ENCODE assay signal across 9 cellular contexts in genomic region chr2:9757430-9758287, GRCh38.
A peak's percentile ranks its signal among the peaks of the same experiment; 100 is the strongest.
DNase-seq lines count a peak whose midpoint lies in the region; ATAC-seq and TF ChIP-seq lines count a peak whose summit lies in the region.
"Had no signal": no experiment of that assay in that cellular context is flagged by ENCODE, and none has a peak within 500 bp of the region (broad histone marks: within the 10 kb centered on the region; RNA-seq: fewer than 3 reads in every experiment).

No MANE protein-coding gene starts in this region.

- H3K9ac ChIP-seq in mucosa of rectum (ENCODE audit: low read depth in 1 of 2, low read length in 2 of 2): peak overlapping the region in 1 of 2 donors; percentile 8

- TF ChIP-seq POLR2A in esophagus squamous epithelium (IDR thresholded peaks at IDR 0.05): no peak
- TF ChIP-seq POLR2A in lower leg skin (IDR thresholded peaks at IDR 0.05): no peak

- H3K9me3 ChIP-seq in esophagus squamous epithelium (no peaks in the 10 kb centered on the region), mucosa of rectum (ENCODE audit: control insufficient read depth in 2 of 2, low read length in 2 of 2) (no peaks in the 10 kb centered on the region), aorta (ENCODE audit: control insufficient read depth, low read length) (no peaks in the 10 kb centered on the region)

- H3K4me3 Mint-ChIP-seq in activated naive CD8-positive, alpha-beta T cell: peak overlapping the region; percentile 20
- H3K4me3 Mint-ChIP-seq in activated naive CD8-positive, alpha-beta T cell treated with anti-CD3 and anti-CD28 coated beads, Interleukin-2, amount 50 U/mL, for 24 hours: no peak overlapping the region
- H3K4me3 Mint-ChIP-seq in activated CD4-positive, alpha-beta T cell treated with anti-CD3 and anti-CD28 coated beads, Interleukin-2, amount 10 ng/mL, durations not matched to agents 7 days and 5 days: no peak overlapping the region
- H3K4me3 Mint-ChIP-seq: activated naive CD8-positive, alpha-beta T cell treated with anti-CD3 and anti-CD28 coated beads, Interleukin-2, amount 10 ng/mL, durations not matched to agents 7 days and 5 days had no signal

- H3K36me3 Mint-ChIP-seq in activated naive CD8-positive, alpha-beta T cell: peaks cover 2% of the 10 kb centered on the region
- H3K36me3 Mint-ChIP-seq in activated naive CD8-positive, alpha-beta T cell treated with anti-CD3 and anti-CD28 coated beads, Interleukin-2, amount 50 U/mL, for 24 hours (ENCODE audit: low read depth): no peaks in the 10 kb centered on the region
- no peaks in the 10 kb centered on the region for H3K36me3 Mint-ChIP-seq in activated CD4-positive, alpha-beta T cell treated with anti-CD3 and anti-CD28 coated beads, Interleukin-2, amount 10 ng/mL, durations not matched to agents 7 days and 5 days (ENCODE audit: low read depth)
- H3K36me3 Mint-ChIP-seq: activated naive CD8-positive, alpha-beta T cell treated with anti-CD3 and anti-CD28 coated beads, Interleukin-2, amount 10 ng/mL, durations not matched to agents 7 days and 5 days had no signal

- intact Hi-C loops in esophagus squamous epithelium (cut with DNase I) (no loop called here), aorta (cut with DNase I) (loop anchor here in 1 of 2 donors (5.0 kb wide), 1 partner anchor 125 kb away; the partner anchor contains the start of gene YWHAQ), lower leg skin (cut with DNase I; ENCODE audit: low total_unique reads) (loop anchor here (10.0 kb wide), 1 partner anchor 203 kb away; the partner anchor contains the start of gene ADAM17)

- peaks cover 39 to 75% (median 53%) of the 10 kb centered on the region in 3 donors for H3K4me1 ChIP-seq in esophagus squamous epithelium
- H3K4me1 ChIP-seq in mucosa of rectum (ENCODE audit: control insufficient read depth in 2 of 2, insufficient read depth in 2 of 2, low read length in 2 of 2): peaks cover 16 to 18% of the 10 kb centered on the region in 2 donors
- H3K4me1 ChIP-seq in aorta (ENCODE audit: control insufficient read depth in 1 of 2, insufficient read depth in 2 of 2, low read length in 2 of 2): no peaks in the 10 kb centered on the region

- no peak for DNase-seq in activated naive CD8-positive, alpha-beta T cell treated with anti-CD3 and anti-CD28 coated beads, Interleukin-2, amount 50 U/mL, for 24 hours
- DNase-seq in esophagus squamous epithelium (lab: John Stamatoyannopoulos, UW) (no peak), aorta (peak in 1 of 2 donors; percentile 46), pons (ENCODE audit: low spot score) (no peak), lower leg skin (ENCODE audit: low spot score in 2 of 2) (no peak)
- DNase-seq in activated CD4-positive, alpha-beta T cell treated with anti-CD3 and anti-CD28 coated beads, Interleukin-2, amount 10 ng/mL, durations not matched to agents 7 days and 5 days: no peak
- DNase-seq: activated naive CD8-positive, alpha-beta T cell treated with anti-CD3 and anti-CD28 coated beads, Interleukin-2, amount 10 ng/mL, durations not matched to agents 7 days and 5 days had no signal

- H3K36me3 ChIP-seq in esophagus squamous epithelium (no peaks in the 10 kb centered on the region), mucosa of rectum (ENCODE audit: control insufficient read depth in 2 of 2, insufficient read depth in 2 of 2, low read length in 2 of 2) (no peaks in the 10 kb centered on the region), aorta (ENCODE audit: control insufficient read depth in 1 of 2, insufficient read depth in 2 of 2, low read length in 1 of 2) (no peaks in the 10 kb centered on the region)

- H3K4me3 ChIP-seq in esophagus squamous epithelium (peak overlapping the region in 3 of 4 donors; percentile 13 to 53 (median 31)), mucosa of rectum (ENCODE audit: low read length in 2 of 2) (peak overlapping the region; percentile 31 to 33), aorta (ENCODE audit: low read length in 2 of 2) (peak overlapping the region; percentile 10 to 28), lower leg skin (ENCODE audit: low read depth, poor library complexity, severe bottlenecking) (no peak overlapping the region)

- peaks cover 10% of the 10 kb centered on the region for H3K27me3 Mint-ChIP-seq in activated naive CD8-positive, alpha-beta T cell
- H3K27me3 Mint-ChIP-seq in activated naive CD8-positive, alpha-beta T cell treated with anti-CD3 and anti-CD28 coated beads, Interleukin-2, amount 50 U/mL, for 24 hours: peaks cover 52% of the 10 kb centered on the region
- peaks cover 31% of the 10 kb centered on the region for H3K27me3 Mint-ChIP-seq in activated CD4-positive, alpha-beta T cell treated with anti-CD3 and anti-CD28 coated beads, Interleukin-2, amount 10 ng/mL, durations not matched to agents 7 days and 5 days

- peaks cover 0 to 13% (median 0%) of the 10 kb centered on the region in 4 donors for H3K27me3 ChIP-seq in esophagus squamous epithelium
- peaks cover 9 to 16% of the 10 kb centered on the region in 2 donors for H3K27me3 ChIP-seq in mucosa of rectum (ENCODE audit: control insufficient read depth in 2 of 2, insufficient read depth in 2 of 2, low read length in 2 of 2)
- H3K27me3 ChIP-seq in aorta (ENCODE audit: control insufficient read depth in 1 of 2, insufficient read depth in 2 of 2, low read length in 1 of 2): no peaks in the 10 kb centered on the region

- no peaks in the 10 kb centered on the region for H3K9me3 Mint-ChIP-seq in activated naive CD8-positive, alpha-beta T cell (ENCODE audit: low read depth)
- H3K9me3 Mint-ChIP-seq in activated naive CD8-positive, alpha-beta T cell treated with anti-CD3 and anti-CD28 coated beads, Interleukin-2, amount 50 U/mL, for 24 hours: no peaks in the 10 kb centered on the region
- no peaks in the 10 kb centered on the region for H3K9me3 Mint-ChIP-seq in activated CD4-positive, alpha-beta T cell treated with anti-CD3 and anti-CD28 coated beads, Interleukin-2, amount 10 ng/mL, durations not matched to agents 7 days and 5 days
- H3K9me3 Mint-ChIP-seq: activated naive CD8-positive, alpha-beta T cell treated with anti-CD3 and anti-CD28 coated beads, Interleukin-2, amount 10 ng/mL, durations not matched to agents 7 days and 5 days had no signal

- TF ChIP-seq CTCF in esophagus squamous epithelium (IDR thresholded peaks at IDR 0.05) (no peak), lower leg skin (IDR thresholded peaks at IDR 0.05) (no peak)

- peak overlapping the region; percentile 62 to 96 (median 86) for H3K27ac ChIP-seq in esophagus squamous epithelium
- no peak overlapping the region for H3K27ac ChIP-seq in mucosa of rectum (ENCODE audit: low read depth in 2 of 2, low read length in 2 of 2)
- no peak overlapping the region for H3K27ac ChIP-seq in aorta (ENCODE audit: low read depth in 1 of 2, low read length in 2 of 2)

- POLR2A ChIA-PET in activated CD4-positive, alpha-beta T cell treated with anti-CD3 and anti-CD28 coated beads, Interleukin-2, amount 10 ng/mL, durations not matched to agents 7 days and 5 days (lab: Charles Lee): no interaction called here

- no peak for ATAC-seq in activated naive CD8-positive, alpha-beta T cell treated with anti-CD3 and anti-CD28 coated beads, Interleukin-2, amount 50 U/mL, for 24 hours
- ATAC-seq in aorta (ENCODE audit: low FRiP score): peak; percentile 40

- H3K4me1 Mint-ChIP-seq in activated naive CD8-positive, alpha-beta T cell (ENCODE audit: low read depth): peaks cover 41% of the 10 kb centered on the region
- peaks cover 41% of the 10 kb centered on the region for H3K4me1 Mint-ChIP-seq in activated naive CD8-positive, alpha-beta T cell treated with anti-CD3 and anti-CD28 coated beads, Interleukin-2, amount 50 U/mL, for 24 hours
- peaks cover 54% of the 10 kb centered on the region for H3K4me1 Mint-ChIP-seq in activated CD4-positive, alpha-beta T cell treated with anti-CD3 and anti-CD28 coated beads, Interleukin-2, amount 10 ng/mL, durations not matched to agents 7 days and 5 days

- WGBS in esophagus squamous epithelium, 2 donors: 15 to 24% methylated on average over 14 to 20 of the region's 28 CpGs
- 6 to 8% methylated on average over 28 of the region's 28 CpGs for WGBS in aorta, 2 donors
- WGBS in lower leg skin, 2 donors: 9 to 16% methylated on average over 28 of the region's 28 CpGs

- H3K27ac Mint-ChIP-seq in activated naive CD8-positive, alpha-beta T cell: no peak overlapping the region
- no peak overlapping the region for H3K27ac Mint-ChIP-seq in activated naive CD8-positive, alpha-beta T cell treated with anti-CD3 and anti-CD28 coated beads, Interleukin-2, amount 50 U/mL, for 24 hours
- H3K27ac Mint-ChIP-seq in activated CD4-positive, alpha-beta T cell treated with anti-CD3 and anti-CD28 coated beads, Interleukin-2, amount 10 ng/mL, durations not matched to agents 7 days and 5 days: no peak overlapping the region
- H3K27ac Mint-ChIP-seq: activated naive CD8-positive, alpha-beta T cell treated with anti-CD3 and anti-CD28 coated beads, Interleukin-2, amount 10 ng/mL, durations not matched to agents 7 days and 5 days had no signal

- CTCF ChIA-PET in activated CD4-positive, alpha-beta T cell treated with anti-CD3 and anti-CD28 coated beads, Interleukin-2, amount 10 ng/mL, durations not matched to agents 7 days and 5 days (lab: Charles Lee): interaction anchor here (1.1 to 6.8 kb wide), 3 partner anchors 12 to 31 kb away, joined by 3 to 63 read pairs (median 3); no protein-coding TSS in a partner anchor

Comparison
In these comparisons a context has a peak if more than half of its experiments do, and no peak if none do; other contexts are left out.
1. H3K27ac ChIP-seq: peak in esophagus squamous epithelium (4 of 4); none in mucosa of rectum (0 of 2) and aorta (0 of 2).